1 cellular context compared by ENCODE assay signal in genomic region chr12:132084681-132085635, GRCh38.
A peak's percentile ranks its signal among the peaks of the same experiment; 100 is the strongest.
TF ChIP-seq lines count a peak whose summit lies in the region.

No MANE protein-coding gene starts in this region.

TF ChIP-seq in K562, 482 proteins besides CTCF, POLR2A, EP300 and RAD21 (continued from another document and continues in another):
- peak; percentile 60 for TF ChIP-seq ZBTB2 (IDR thresholded peaks at IDR 0.05)
- TF ChIP-seq RREB1 (CRISPR knock-in tag; IDR thresholded peaks at IDR 0.05), result no peak
- TF ChIP-seq CHD2 (IDR thresholded peaks at IDR 0.05; ENCODE audit: low read depth, low read length), result peak; percentile 98
- no peak for TF ChIP-seq THRB (CRISPR knock-in tag; conservative IDR thresholded peaks at IDR 0.05)
- TF ChIP-seq YY1 (IDR thresholded peaks at IDR 0.05; ENCODE audit: borderline replicate concordance in 1 of 3, control insufficient read depth in 1 of 3, extremely low read depth in 1 of 3, insufficient read depth in 3 of 3, insufficient read length in 1 of 3, insufficient replicate concordance in 2 of 3, low read depth in 1 of 3, low read length in 2 of 3), result peak in 2 of 3 experiments; percentile 9 to 45
- TF ChIP-seq HCFC1 (IDR thresholded peaks at IDR 0.05; ENCODE audit: low read depth, low read length), result peak; percentile 14; the same call in 1 of the 2 replicates
- TF ChIP-seq ZNF76 (CRISPR knock-in tag; IDR thresholded peaks at IDR 0.05; ENCODE audit: borderline replicate concordance), result no peak
- no peak for TF ChIP-seq ZNF780A (CRISPR knock-in tag; IDR thresholded peaks at IDR 0.05)
- TF ChIP-seq CBFA2T2 (conservative IDR thresholded peaks at IDR 0.05), result 0 out of 2 replicates have a peak, but pooled peaks have one; percentile 6
- TF ChIP-seq ZNF232 (CRISPR knock-in tag; IDR thresholded peaks at IDR 0.05), result no peak
- TF ChIP-seq MCM2 (IDR thresholded peaks at IDR 0.05; ENCODE audit: low read depth), result no peak
- peak; percentile 86 for TF ChIP-seq LEF1 (IDR thresholded peaks at IDR 0.05)
- TF ChIP-seq ETV1 (tag; conservative IDR thresholded peaks at IDR 0.05; ENCODE audit: low read depth), result peak; percentile 36; the same call in 1 of the 2 replicates
- peak; percentile 27; the same call in 1 of the 2 replicates for TF ChIP-seq HDAC2 (IDR thresholded peaks at IDR 0.05)
- TF ChIP-seq PHB2 (IDR thresholded peaks at IDR 0.05; ENCODE audit: low read depth), result no peak
- TF ChIP-seq NFE2L1 (tag; IDR thresholded peaks at IDR 0.05; ENCODE audit: borderline replicate concordance, low read depth), result no peak
- peak; percentile 90 for TF ChIP-seq MYC (IDR thresholded peaks at IDR 0.05; ENCODE audit: low read depth, low read length)
- TF ChIP-seq MYC (CRISPR knock-in tag; IDR thresholded peaks at IDR 0.05; ENCODE audit: borderline replicate concordance, low read depth), result no peak
- no peak for TF ChIP-seq ZNF407 (IDR thresholded peaks at IDR 0.05; ENCODE audit: low read depth)
- peak; percentile 51; the same call in 1 of the 2 replicates for TF ChIP-seq RAD51 (IDR thresholded peaks at IDR 0.05; ENCODE audit: borderline replicate concordance, low read depth)
- peak; percentile 18; the same call in 1 of the 2 replicates for TF ChIP-seq ZNF24 (IDR thresholded peaks at IDR 0.05)
- TF ChIP-seq ZNF644 (tag; IDR thresholded peaks at IDR 0.05; ENCODE audit: low read depth), result no peak
- peak; percentile 54; the same call in 1 of the 2 replicates for TF ChIP-seq SUPT5H (IDR thresholded peaks at IDR 0.05)
- peak; percentile 57 for TF ChIP-seq MXI1 (IDR thresholded peaks at IDR 0.05; ENCODE audit: low read depth, low read length)
- no peak for TF ChIP-seq CHD4 (IDR thresholded peaks at IDR 0.05; ENCODE audit: insufficient read depth, insufficient replicate concordance, low read depth, low read length, poor library complexity, severe bottlenecking)
- TF ChIP-seq RB1 (IDR thresholded peaks at IDR 0.05; ENCODE audit: low read depth), result peak; percentile 55; the same call in 1 of the 2 replicates
- TF ChIP-seq JUN (IDR thresholded peaks at IDR 0.05; ENCODE audit: borderline replicate concordance, low read depth, low read length), result no peak; the same call in 1 of the 2 replicates
- 0 out of 2 replicates have a peak, but pooled peaks have one; percentile 15 for TF ChIP-seq JUN (CRISPR knock-in tag; IDR thresholded peaks at IDR 0.05; ENCODE audit: borderline replicate concordance)
- no peak for TF ChIP-seq HOMEZ (CRISPR knock-in tag; IDR thresholded peaks at IDR 0.05)
- TF ChIP-seq THRA (IDR thresholded peaks at IDR 0.05), result peak; percentile 91
- TF ChIP-seq ZNF639 (CRISPR knock-in tag; conservative IDR thresholded peaks at IDR 0.05 in 1 of 2, IDR thresholded peaks at IDR 0.05 in 1 of 2), result 0 out of 4 replicates have a peak, but pooled peaks of 1 of the 2 experiments have one; percentile 56
- TF ChIP-seq RNF2 (IDR thresholded peaks at IDR 0.05), result peak; percentile 80
- TF ChIP-seq ZNF511 (CRISPR knock-in tag; IDR thresholded peaks at IDR 0.05), result peak; percentile 43; the same call in 1 of the 2 replicates
- peak; percentile 91 for TF ChIP-seq ZFX (CRISPR knock-in tag; IDR thresholded peaks at IDR 0.05)
- peak; percentile 33; the same call in 1 of the 2 replicates for TF ChIP-seq NFIC (IDR thresholded peaks at IDR 0.05)
